17 cellular contexts compared by ENCODE assay signal in the genomic region with DNA sequence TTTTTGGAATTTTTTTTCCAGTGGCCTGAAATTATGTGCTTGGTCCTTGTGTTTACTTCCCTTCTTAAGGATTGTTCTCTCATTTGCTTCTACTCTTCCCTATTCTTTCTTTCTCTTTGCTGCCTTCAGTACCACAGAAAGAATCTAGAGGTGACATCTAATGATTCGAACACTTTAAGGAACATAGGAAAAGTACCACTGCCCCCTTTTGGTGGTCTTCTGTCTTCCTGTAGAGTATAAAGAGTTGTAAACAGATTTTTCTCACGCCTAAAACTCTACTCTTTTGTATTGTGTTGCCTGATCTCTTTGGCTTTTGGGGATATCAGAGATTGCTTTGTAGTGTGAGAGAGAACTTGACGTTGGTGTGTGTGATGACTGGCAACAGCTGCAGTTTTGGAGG. TPM values are rescaled to one million over a fixed set of nuclear protein-coding genes. Genes with fewer than 3 reads are reported as not detected.
DNase-seq lines count a peak whose midpoint lies in the region; ATAC-seq and TF ChIP-seq lines count a peak whose summit lies in the region.
"Had no signal": no experiment of that assay in that cellular context is flagged by ENCODE, and none has a peak within 500 bp of the region (broad histone marks: within the 10 kb centered on the region; RNA-seq: fewer than 3 reads in every experiment).

No MANE protein-coding gene starts in this region.

- peaks cover 33% of the 10 kb centered on the region for H3K9me3 Mint-ChIP-seq in chondrocyte (ENCODE audit: low read depth)
- peaks cover 15% of the 10 kb centered on the region for H3K9me3 Mint-ChIP-seq in type B pancreatic cell

- H3K9me3 ChIP-seq in SK-N-SH = no peaks in the 10 kb centered on the region

- H3K27ac Mint-ChIP-seq in chondrocyte (ENCODE audit: unreplicated experiment) (no peak overlapping the region), type B pancreatic cell (no peak overlapping the region)
- H3K27ac Mint-ChIP-seq: activated naive CD4-positive, alpha-beta T cell treated with anti-CD3 and anti-CD28 coated beads, Interleukin-2, amount 50 U/mL, for 24 hours; natural killer cell had no signal

- H3K4me1 Mint-ChIP-seq in chondrocyte (ENCODE audit: low read depth) (no peaks in the 10 kb centered on the region), type B pancreatic cell (ENCODE audit: unreplicated experiment) (peaks cover 4% of the 10 kb centered on the region)
- H3K4me1 Mint-ChIP-seq: activated naive CD4-positive, alpha-beta T cell treated with anti-CD3 and anti-CD28 coated beads, Interleukin-2, amount 50 U/mL, for 24 hours; natural killer cell had no signal

- TF ChIP-seq RAD21 in SK-N-SH (IDR thresholded peaks at IDR 0.05; ENCODE audit: low read length) = peak; percentile 48

- H3K36me3 Mint-ChIP-seq in chondrocyte (ENCODE audit: low read depth) = peaks cover 19% of the 10 kb centered on the region
- no peaks in the 10 kb centered on the region for H3K36me3 Mint-ChIP-seq in type B pancreatic cell
- H3K36me3 Mint-ChIP-seq: activated naive CD4-positive, alpha-beta T cell treated with anti-CD3 and anti-CD28 coated beads, Interleukin-2, amount 50 U/mL, for 24 hours had no signal

- no peak for ATAC-seq in SK-N-SH treated with all-trans-retinoic acid at 6 μM for 48 hours
- ATAC-seq: lower lobe of right lung, natural killer cell had no signal

- H3K9ac ChIP-seq in SK-N-SH = no peak overlapping the region

- POLR2A ChIA-PET in SK-N-SH (lab: Yijun Ruan, JAX) = no interaction called here

- H3K4me2 ChIP-seq in SK-N-SH = no peak overlapping the region

- no peak for TF ChIP-seq CTCF in SK-N-SH (IDR thresholded peaks at IDR 0.05)
- TF ChIP-seq CTCF in NB4 (IDR thresholded peaks at IDR 0.05; ENCODE audit: low read depth, low read length) = peak; percentile 22
- TF ChIP-seq CTCF in chondrocyte (IDR thresholded peaks at IDR 0.05) = peak; percentile 50
- peak; percentile 54 for TF ChIP-seq CTCF in type B pancreatic cell (conservative IDR thresholded peaks at IDR 0.05)

- H2AFZ ChIP-seq in SK-N-SH (ENCODE audit: low read depth) = no peak overlapping the region

- no peak for TF ChIP-seq POLR2A in NB4 (IDR thresholded peaks at IDR 0.05; ENCODE audit: extremely low read depth, insufficient read length)

- no peaks in the 10 kb centered on the region for H3K9me2 ChIP-seq in SK-N-SH

- TF ChIP-seq EP300 in SK-N-SH (IDR thresholded peaks at IDR 0.05; ENCODE audit: borderline replicate concordance in 1 of 2, low read depth in 1 of 2, low read length in 1 of 2) = no peak

- WGBS in SK-N-SH (ENCODE audit: low lambda C conversion rate) = 22% methylated on average over 3 of the region's 3 CpGs

- no peak overlapping the region for H3K27ac ChIP-seq in SK-N-SH (ENCODE audit: low read depth in 2 of 2, low read length in 1 of 2)
- H3K27ac ChIP-seq: lower lobe of right lung, thoracic aorta had no signal

- no peaks in the 10 kb centered on the region for H4K20me1 ChIP-seq in SK-N-SH (ENCODE audit: insufficient read depth)

- H3K4me3 Mint-ChIP-seq in chondrocyte (ENCODE audit: unreplicated experiment) (no peak overlapping the region), type B pancreatic cell (no peak overlapping the region)
- H3K4me3 Mint-ChIP-seq: activated naive CD4-positive, alpha-beta T cell treated with anti-CD3 and anti-CD28 coated beads, Interleukin-2, amount 50 U/mL, for 24 hours; natural killer cell had no signal

- DNase-seq in SK-N-SH (no peak), NB4 (ENCODE audit: low read depth) (peak; percentile 36), chondrocyte (ENCODE audit: low spot score) (no peak), type B pancreatic cell (ENCODE audit: extremely low spot score, unreplicated experiment) (no peak), activated T-cell treated with anti-CD3 and anti-CD28 coated beads for 4 hours (no peak), NCI-H187 (lab: John Stamatoyannopoulos, UW) (no peak)
- DNase-seq in activated CD4-positive, alpha-beta T cell treated with anti-CD3 and anti-CD28 coated beads, Interleukin-2, amount 50 U/mL, for 48 hours = no peak
- DNase-seq: effector CD4-positive, alpha-beta T cell; IMR-90; lower lobe of right lung; natural killer cell; NCI-H1436; NCI-H526 treated with DMSO at 0.1 percent for 48 hours had no signal

- CTCF ChIA-PET in SK-N-SH (lab: Yijun Ruan, JAX) = interaction anchor here (1.0 to 1.9 kb wide), 3 partner anchors 14 to 55 kb away, joined by 3 to 5 read pairs (median 4); no protein-coding TSS in a partner anchor

- no peak overlapping the region for H3K4me3 ChIP-seq in SK-N-SH (ENCODE audit: low read depth in 2 of 2, low read length in 1 of 2)
- H3K4me3 ChIP-seq in NB4 (ENCODE audit: low read depth, low read length) = no peak overlapping the region
- H3K4me3 ChIP-seq: lower lobe of right lung, thoracic aorta had no signal

- H3K27me3 ChIP-seq in SK-N-SH (ENCODE audit: insufficient read depth) = peaks cover 10% of the 10 kb centered on the region; the same call in 1 of the 2 replicates

- H3K79me2 ChIP-seq in SK-N-SH (ENCODE audit: insufficient read depth) = no peaks in the 10 kb centered on the region

- no peaks in the 10 kb centered on the region for H3K36me3 ChIP-seq in SK-N-SH (replicated peaks in 1 of 2; ENCODE audit: control insufficient read depth in 1 of 2, insufficient read depth in 2 of 2, low read length in 1 of 2)
- H3K36me3 ChIP-seq: lower lobe of right lung, thoracic aorta had no signal

- no peaks in the 10 kb centered on the region for H3F3A ChIP-seq in SK-N-SH (replicated peaks; ENCODE audit: insufficient read depth)

- peaks cover 0 to 8% of the 10 kb centered on the region in 2 experiments; a peak in 1 of 4 replicates for H3K4me1 ChIP-seq in SK-N-SH (ENCODE audit: control insufficient read depth in 1 of 2, insufficient read depth in 2 of 2, low read depth in 1 of 2, low read length in 1 of 2)
- H3K4me1 ChIP-seq: lower lobe of right lung had no signal

- peaks cover 38% of the 10 kb centered on the region for H3K27me3 Mint-ChIP-seq in chondrocyte (ENCODE audit: low read depth)
- peaks cover 29% of the 10 kb centered on the region for H3K27me3 Mint-ChIP-seq in type B pancreatic cell

TF ChIP-seq in SK-N-SH, 30 proteins besides CTCF, POLR2A, EP300 and RAD21 (continues in another document):
- TF ChIP-seq, protein P1, sequence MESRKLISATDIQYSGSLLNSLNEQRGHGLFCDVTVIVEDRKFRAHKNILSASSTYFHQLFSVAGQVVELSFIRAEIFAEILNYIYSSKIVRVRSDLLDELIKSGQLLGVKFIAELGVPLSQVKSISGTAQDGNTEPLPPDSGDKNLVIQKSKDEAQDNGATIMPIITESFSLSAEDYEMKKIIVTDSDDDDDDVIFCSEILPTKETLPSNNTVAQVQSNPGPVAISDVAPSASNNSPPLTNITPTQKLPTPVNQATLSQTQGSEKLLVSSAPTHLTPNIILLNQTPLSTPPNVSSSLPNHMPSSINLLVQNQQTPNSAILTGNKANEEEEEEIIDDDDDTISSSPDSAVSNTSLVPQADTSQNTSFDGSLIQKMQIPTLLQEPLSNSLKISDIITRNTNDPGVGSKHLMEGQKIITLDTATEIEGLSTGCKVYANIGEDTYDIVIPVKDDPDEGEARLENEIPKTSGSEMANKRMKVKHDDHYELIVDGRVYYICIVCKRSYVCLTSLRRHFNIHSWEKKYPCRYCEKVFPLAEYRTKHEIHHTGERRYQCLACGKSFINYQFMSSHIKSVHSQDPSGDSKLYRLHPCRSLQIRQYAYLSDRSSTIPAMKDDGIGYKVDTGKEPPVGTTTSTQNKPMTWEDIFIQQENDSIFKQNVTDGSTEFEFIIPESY (IDR thresholded peaks at IDR 0.05; ENCODE audit: borderline replicate concordance, low read depth) = no peak
- no peak for TF ChIP-seq RFX5 (IDR thresholded peaks at IDR 0.05; ENCODE audit: low read length)
- TF ChIP-seq TEAD4 (IDR thresholded peaks at IDR 0.05; ENCODE audit: borderline replicate concordance, insufficient read depth) = no peak
- no peak for TF ChIP-seq RCOR1 (IDR thresholded peaks at IDR 0.05; ENCODE audit: low read length)

TF ChIP-seq in SK-N-SH treated with all-trans-retinoic acid at 6 μM for 48 hours, 23 proteins besides CTCF, POLR2A, EP300 and RAD21 (continues in another document):
- TF ChIP-seq RARB (CRISPR knock-in tag; IDR thresholded peaks at IDR 0.05) = no peak
- TF ChIP-seq, protein P2, sequence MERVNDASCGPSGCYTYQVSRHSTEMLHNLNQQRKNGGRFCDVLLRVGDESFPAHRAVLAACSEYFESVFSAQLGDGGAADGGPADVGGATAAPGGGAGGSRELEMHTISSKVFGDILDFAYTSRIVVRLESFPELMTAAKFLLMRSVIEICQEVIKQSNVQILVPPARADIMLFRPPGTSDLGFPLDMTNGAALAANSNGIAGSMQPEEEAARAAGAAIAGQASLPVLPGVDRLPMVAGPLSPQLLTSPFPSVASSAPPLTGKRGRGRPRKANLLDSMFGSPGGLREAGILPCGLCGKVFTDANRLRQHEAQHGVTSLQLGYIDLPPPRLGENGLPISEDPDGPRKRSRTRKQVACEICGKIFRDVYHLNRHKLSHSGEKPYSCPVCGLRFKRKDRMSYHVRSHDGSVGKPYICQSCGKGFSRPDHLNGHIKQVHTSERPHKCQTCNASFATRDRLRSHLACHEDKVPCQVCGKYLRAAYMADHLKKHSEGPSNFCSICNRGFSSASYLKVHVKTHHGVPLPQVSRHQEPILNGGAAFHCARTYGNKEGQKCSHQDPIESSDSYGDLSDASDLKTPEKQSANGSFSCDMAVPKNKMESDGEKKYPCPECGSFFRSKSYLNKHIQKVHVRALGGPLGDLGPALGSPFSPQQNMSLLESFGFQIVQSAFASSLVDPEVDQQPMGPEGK (CRISPR knock-in tag; IDR thresholded peaks at IDR 0.05; ENCODE audit: borderline replicate concordance) = no peak
- no peak for TF ChIP-seq ZNF565 (CRISPR knock-in tag; conservative IDR thresholded peaks at IDR 0.05; ENCODE audit: low read depth)
- TF ChIP-seq GLIS3 (CRISPR knock-in tag; IDR thresholded peaks at IDR 0.05) = no peak
- no peak for TF ChIP-seq BACH2 (CRISPR knock-in tag; IDR thresholded peaks at IDR 0.05; ENCODE audit: borderline replicate concordance)
- TF ChIP-seq CSDC2 (CRISPR knock-in tag; IDR thresholded peaks at IDR 0.05) = no peak
- TF ChIP-seq ZFP30 (CRISPR knock-in tag; IDR thresholded peaks at IDR 0.05) = no peak
- no peak for TF ChIP-seq ARNTL (CRISPR knock-in tag; IDR thresholded peaks at IDR 0.05; ENCODE audit: borderline replicate concordance, low read depth)
- no peak for TF ChIP-seq TCF4 (CRISPR knock-in tag; IDR thresholded peaks at IDR 0.05; ENCODE audit: borderline replicate concordance)

RNA-seq across cellular contexts. Expression of a gene that starts 7.0 kb away (rescaled TPM):
- polyA plus RNA-seq in SK-N-SH (2012; rRNA removed) = not detected in 2 replicates
- polyA plus RNA-seq in SK-N-SH (2012; cell fraction: cytosol; rRNA removed) = not detected in 2 replicates
- polyA plus RNA-seq in SK-N-SH (2012; cell fraction: nucleus; rRNA removed) = not detected in 2 replicates
- total RNA-seq in chondrocyte (not detected in 3 replicates), type B pancreatic cell (ENCODE audit: low replicate concordance) (1.9 and 2.4 TPM in 2 replicates)
- total RNA-seq: IMR-90; natural killer cell; T-helper 2 cell treated with Interferon-gamma antibody and Interleukin-4, amounts not matched to agents 100 ng/mL and 5 ng/mL, for 36 hours; thoracic aorta had no signal
- polyA plus RNA-seq: IMR-90 had no signal

RNA-seq across cellular contexts. Expression of a gene that starts 13.0 kb away (rescaled TPM):
- polyA plus RNA-seq in SK-N-SH (2012; rRNA removed) = 0.12 and 0.15 TPM in 2 replicates
- 0.05 and 0.28 TPM in 2 replicates for polyA plus RNA-seq in SK-N-SH (2012; cell fraction: cytosol; rRNA removed)
- polyA plus RNA-seq in SK-N-SH (2012; cell fraction: nucleus; rRNA removed) = 0.05 and 0.11 TPM in 2 replicates
- total RNA-seq in chondrocyte (0.45 to 0.65 TPM (median 0.46 TPM) in 3 replicates), type B pancreatic cell (ENCODE audit: low replicate concordance) (1.6 and 4.8 TPM in 2 replicates)
- total RNA-seq: IMR-90; natural killer cell; T-helper 2 cell treated with Interferon-gamma antibody and Interleukin-4, amounts not matched to agents 100 ng/mL and 5 ng/mL, for 36 hours had no signal
- polyA plus RNA-seq: IMR-90 had no signal
